1 cellular context compared by ENCODE assay signal in genomic region chr18:70448588-70448987, GRCh38.
A peak's percentile ranks its signal among the peaks of the same experiment; 100 is the strongest.
TF ChIP-seq lines count a peak whose summit lies in the region.

No MANE protein-coding gene starts in this region.

TF ChIP-seq in K562, 482 proteins besides CTCF, POLR2A, EP300 and RAD21 (continued from another document):
- TF ChIP-seq ZNF518B (CRISPR knock-in tag; IDR thresholded peaks at IDR 0.05): no peak
- TF ChIP-seq ZNF121 (CRISPR knock-in tag; conservative IDR thresholded peaks at IDR 0.05): no peak
- peak; percentile 68; the same call in 1 of the 2 replicates for TF ChIP-seq SOX6 (IDR thresholded peaks at IDR 0.05)
